In genomic region chr2:121949271-121949670, GRCh38 we compare ENCODE assay signal across 15 cellular contexts.
DNase-seq lines count a peak whose midpoint lies in the region; ATAC-seq and TF ChIP-seq lines count a peak whose summit lies in the region.
"Had no signal": no experiment of that assay in that cellular context is flagged by ENCODE, and none has a peak within 500 bp of the region (broad histone marks: within the 10 kb centered on the region; RNA-seq: fewer than 3 reads in every experiment).

No MANE protein-coding gene starts in this region.

- no peak overlapping the region for H2AFZ ChIP-seq in OCI-LY7 (ENCODE audit: low read length)
- H2AFZ ChIP-seq: GM23338 had no signal

- TF ChIP-seq CTCF in OCI-LY7 (conservative IDR thresholded peaks at IDR 0.05; ENCODE audit: low read length) (no peak), left lung (IDR thresholded peaks at IDR 0.05) (no peak)

- H3K4me3 ChIP-seq in OCI-LY7 (ENCODE audit: low read depth, low read length, poor library complexity, severe bottlenecking) (no peak overlapping the region), left lung (no peak overlapping the region)
- H3K4me3 ChIP-seq: GM23338, SJSA1 had no signal

- DNase-seq in SIG-M5 treated with dmso at 0.1 percent for 504 hours (lab: John Stamatoyannopoulos, UW; ENCODE audit: unreplicated experiment) (peak; percentile 10), SIG-M5 (lab: John Stamatoyannopoulos, UW) (no peak), NCI-H2171 (lab: John Stamatoyannopoulos, UW) (peak; percentile 27), OCI-LY7 (ENCODE audit: low spot score) (peak; percentile 9), iPS-NIHi11 (ENCODE audit: low spot score) (no peak), KBM-7 (no peak), left lung (no peak)
- DNase-seq in activated T-cell treated with anti-CD3 and anti-CD28 coated beads, Interleukin-2, amount 50 U/mL, for 48 hours: no peak
- DNase-seq: NCI-H1105 treated with DMSO at 0.1 percent for 48 hours, NCI-H1930, NCI-H526 treated with DMSO at 0.1 percent for 48 hours, SW 1271 had no signal

- peak overlapping the region; percentile 33; the same call in 1 of the 2 replicates for H3K4me2 ChIP-seq in OCI-LY7 (ENCODE audit: low read length)
- H3K4me2 ChIP-seq: GM23338 had no signal

- H3K9me2 ChIP-seq in OCI-LY7 (ENCODE audit: insufficient read depth, low read length): no peaks in the 10 kb centered on the region

- H3K9me3 ChIP-seq in OCI-LY7 (ENCODE audit: low read length): no peaks in the 10 kb centered on the region
- no peaks in the 10 kb centered on the region for H3K9me3 ChIP-seq in left lung
- H3K9me3 ChIP-seq: SJSA1 had no signal

- H3K4me1 ChIP-seq in OCI-LY7 (ENCODE audit: insufficient read depth, low read length, poor library complexity, severe bottlenecking): peaks cover 8% of the 10 kb centered on the region
- H3K4me1 ChIP-seq in left lung: peaks cover 0 to 2% of the 10 kb centered on the region in 2 donors
- H3K4me1 ChIP-seq: SJSA1 had no signal

- intact Hi-C loops in OCI-LY7 (cut with micrococcal nuclease; ENCODE audit: unreplicated experiment) (no loop called here), left lung (cut with DNase I) (no loop called here)

- H3K36me3 ChIP-seq in OCI-LY7 (ENCODE audit: insufficient read depth, low read length) (no peaks in the 10 kb centered on the region), left lung (no peaks in the 10 kb centered on the region)
- H3K36me3 ChIP-seq: SJSA1 had no signal

- BruUV-seq in OCI-LY7 (replicated peaks; lab: Mats Ljungman, UMichigan): no TSS peak

- no peak overlapping the region for H3K27ac ChIP-seq in OCI-LY7 (ENCODE audit: low read depth, low read length, poor library complexity, severe bottlenecking)
- no peak overlapping the region for H3K27ac ChIP-seq in left lung
- H3K27ac ChIP-seq: C4-2B, SJSA1 had no signal

- no peak for ATAC-seq in left lung
- ATAC-seq: GM23338 had no signal

- CTCF ChIA-PET in OCI-LY7 (lab: Charles Lee; ENCODE audit: unreplicated experiment): no interaction called here

- H4K20me1 ChIP-seq in OCI-LY7 (ENCODE audit: insufficient read depth, low read length): no peaks in the 10 kb centered on the region

- POLR2A ChIA-PET in OCI-LY7 (lab: Charles Lee): interaction anchor here (0.7 to 2.5 kb wide), 5 partner anchors 13 to 520 kb away, joined by 3 to 9 read pairs (median 4); no protein-coding TSS in a partner anchor

- peaks cover 0 to 5% of the 10 kb centered on the region in 2 donors for H3K27me3 ChIP-seq in left lung

- in situ Hi-C loops in KBM-7 (cut with MboI; ENCODE audit: low pct_unique_long_range_greater_than_20kb, low sequenced_read_pairs): no loop called here

- no peaks in the 10 kb centered on the region for H3K79me2 ChIP-seq in OCI-LY7 (ENCODE audit: insufficient read depth, low read depth, low read length)

Comparison
In these comparisons a context has a peak if more than half of its experiments do, and no peak if none do; other contexts are left out.
1. DNase-seq: peak in SIG-M5 treated with dmso at 0.1 percent for 504 hours (single experiment), NCI-H2171 (single experiment) and OCI-LY7 (single experiment); none in SIG-M5 (single experiment), iPS-NIHi11 (single experiment), KBM-7 (single experiment), left lung (0 of 2) and activated T-cell treated with anti-CD3 and anti-CD28 coated beads, Interleukin-2, amount 50 U/mL, for 48 hours (0 of 2).